In genomic region chr2:183040604-183041003, GRCh38 we compare ENCODE assay signal across 11 cellular contexts.
"Had no signal": no experiment of that assay in that cellular context is flagged by ENCODE, and none has a peak within 500 bp of the region (broad histone marks: within the 10 kb centered on the region; RNA-seq: fewer than 3 reads in every experiment).

No MANE protein-coding gene starts in this region.

- FAIRE-seq: H1, H54 had no signal

- H3K9me3 ChIP-seq: HAP-1 had no signal

- H3K27ac ChIP-seq: GM23248 had no signal

- H2AFZ ChIP-seq: GM23248, GM23338 had no signal

- H3K9ac ChIP-seq: GM23248 had no signal

- ATAC-seq: GM23338, HCT116 had no signal

- H3K36me3 ChIP-seq: HAP-1 had no signal

- H3K4me3 ChIP-seq: GM23248, GM23338, HAP-1 had no signal

- DNase-seq: GM23248, GOT3, H7, H9, HCEC 1CT, HFFc6 had no signal

- H3K4me2 ChIP-seq: GM23338 had no signal
